Comparison of ENCODE assay signal across 14 cellular contexts in the genomic region with DNA sequence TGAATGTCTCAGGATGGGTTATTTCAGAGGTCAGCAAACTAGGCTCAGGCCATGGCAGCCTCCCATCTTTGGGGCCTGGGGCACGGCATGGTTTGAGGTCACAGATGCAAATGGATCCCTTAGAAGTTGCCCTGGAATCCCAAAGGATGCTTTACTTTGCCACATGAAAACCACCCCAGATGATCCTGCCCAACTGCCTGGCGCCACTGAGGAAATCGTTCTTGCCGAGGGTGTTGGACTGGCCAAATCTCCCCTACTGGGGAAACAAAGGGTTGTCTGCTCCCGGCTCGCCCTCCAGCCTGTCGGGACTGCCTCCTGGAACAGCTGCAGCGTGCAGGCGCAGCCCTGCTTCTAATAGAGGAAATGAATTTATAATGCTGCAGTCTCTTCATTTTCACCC.
"Had no signal": no experiment of that assay in that cellular context is flagged by ENCODE, and none has a peak within 500 bp of the region (broad histone marks: within the 10 kb centered on the region; RNA-seq: fewer than 3 reads in every experiment).

No MANE protein-coding gene starts in this region.

- H3K36me3 Mint-ChIP-seq: activated naive CD8-positive, alpha-beta T cell treated with anti-CD3 and anti-CD28 coated beads for 36 hours; stimulated activated effector memory CD8-positive, alpha-beta T cell treated with anti-CD3 and anti-CD28 coated beads, Interleukin-12 subunit alpha, Interleukin-12 subunit beta, amount 100 ng/mL, for 72 hours had no signal

- H3K27ac ChIP-seq: neutrophil, right atrium auricular region, transverse colon had no signal

- H3K9me3 ChIP-seq: heart left ventricle, neutrophil, right atrium auricular region, transverse colon had no signal

- ATAC-seq: heart left ventricle; left lobe of liver; stimulated activated effector memory CD8-positive, alpha-beta T cell treated with anti-CD3 and anti-CD28 coated beads, Interleukin-12 subunit alpha, Interleukin-12 subunit beta, amount 100 ng/mL, for 72 hours had no signal

- H3K4me3 ChIP-seq: heart left ventricle, right atrium auricular region, transverse colon had no signal

- H3K27me3 ChIP-seq: heart left ventricle, neutrophil, right atrium auricular region, transverse colon had no signal

- H3K27ac Mint-ChIP-seq: activated naive CD8-positive, alpha-beta T cell treated with anti-CD3 and anti-CD28 coated beads for 36 hours; stimulated activated effector memory CD8-positive, alpha-beta T cell treated with anti-CD3 and anti-CD28 coated beads, Interleukin-12 subunit alpha, Interleukin-12 subunit beta, amount 100 ng/mL, for 72 hours had no signal

- H3K9me3 Mint-ChIP-seq: activated naive CD8-positive, alpha-beta T cell treated with anti-CD3 and anti-CD28 coated beads for 36 hours; stimulated activated effector memory CD8-positive, alpha-beta T cell treated with anti-CD3 and anti-CD28 coated beads, Interleukin-12 subunit alpha, Interleukin-12 subunit beta, amount 100 ng/mL, for 72 hours had no signal

- H3K4me3 Mint-ChIP-seq: activated naive CD8-positive, alpha-beta T cell treated with anti-CD3 and anti-CD28 coated beads for 36 hours; stimulated activated effector memory CD8-positive, alpha-beta T cell treated with anti-CD3 and anti-CD28 coated beads, Interleukin-12 subunit alpha, Interleukin-12 subunit beta, amount 100 ng/mL, for 72 hours had no signal

- H3K36me3 ChIP-seq: heart left ventricle, neutrophil, right atrium auricular region, transverse colon had no signal

- DNase-seq: activated CD4-positive, alpha-beta T cell treated with anti-CD3 and anti-CD28 coated beads, Interleukin-2, amount 50 U/mL, for 48 hours; activated CD4-positive, CD25-positive, alpha-beta regulatory T cell treated with anti-CD3 and anti-CD28 coated beads, Interleukin-2, amount 50 U/mL, for 72 hours; activated gamma-delta T cell; activated naive CD8-positive, alpha-beta T cell treated with anti-CD3 and anti-CD28 coated beads for 36 hours; activated T-cell treated with anti-CD3 and anti-CD28 coated beads, Interleukin-2, amount 50 U/mL, for 48 hours; effector CD4-positive, alpha-beta T cell; heart left ventricle; small intestine; SW 1271; transverse colon had no signal
